9 cellular contexts compared by ENCODE assay signal in genomic region chr6:6694825-6695710, GRCh38.
DNase-seq lines count a peak whose midpoint lies in the region; ATAC-seq and TF ChIP-seq lines count a peak whose summit lies in the region.
"Had no signal": no experiment of that assay in that cellular context is flagged by ENCODE, and none has a peak within 500 bp of the region (broad histone marks: within the 10 kb centered on the region; RNA-seq: fewer than 3 reads in every experiment).

No MANE protein-coding gene starts in this region.

- WGBS in gastroesophageal sphincter (ENCODE audit: low coverage in 1 of 2), 2 donors: 38 to 48% methylated on average over 3 to 7 of the region's 21 CpGs
- no CpG with 5 or more reads among the region's 21 CpGs for WGBS in trophoblast cell (ENCODE audit: extremely low coverage, insufficient coverage, insufficient read length)

- peaks cover 3% of the 10 kb centered on the region for H3K27me3 ChIP-seq in NT2/D1 (ENCODE audit: insufficient read depth, insufficient read length)
- no peaks in the 10 kb centered on the region for H3K27me3 ChIP-seq in gastroesophageal sphincter
- no peaks in the 10 kb centered on the region for H3K27me3 ChIP-seq in trophoblast cell (ENCODE audit: insufficient read depth, low read length)

- H2BK120ac ChIP-seq in trophoblast cell (ENCODE audit: insufficient read depth, low read length, poor library complexity): no peak overlapping the region

- DNase-seq in D341Med (ENCODE audit: low spot score) (peak; percentile 68), NT2/D1 (ENCODE audit: low read depth, low spot score) (peak; percentile 74), trophoblast cell (peak in 1 of 2 donors; percentile 52), NCI-H2081 treated with DMSO at 0.1 percent for 48 hours (lab: John Stamatoyannopoulos, UW) (no peak), SK-N-DZ (ENCODE audit: low spot score) (no peak)
- DNase-seq in effector memory CD8-positive, alpha-beta T cell: no peak
- DNase-seq: activated CD4-positive, alpha-beta T cell treated with anti-CD3 and anti-CD28 coated beads for 4 hours had no signal

- peak overlapping the region in 3 of 4 donors; percentile 64 to 81 (median 71) for H3K27ac ChIP-seq in gastroesophageal sphincter
- H3K27ac ChIP-seq in trophoblast cell (ENCODE audit: low read depth, low read length): no peak overlapping the region

- no peak for TF ChIP-seq POLR2A in gastroesophageal sphincter (IDR thresholded peaks at IDR 0.05)

- H3K4me2 ChIP-seq in trophoblast cell (ENCODE audit: low read length): no peak overlapping the region

- no peak overlapping the region for H2BK12ac ChIP-seq in trophoblast cell (ENCODE audit: low read length)

- H3K9ac ChIP-seq in NT2/D1 (ENCODE audit: insufficient read length, low read depth): peak overlapping the region; percentile 21
- no peak overlapping the region for H3K9ac ChIP-seq in trophoblast cell (ENCODE audit: low read length)

- H3K9me3 ChIP-seq in NT2/D1 (ENCODE audit: insufficient read depth, low read length): peaks cover 7% of the 10 kb centered on the region; the same call in 1 of the 2 replicates
- H3K9me3 ChIP-seq in gastroesophageal sphincter: peaks cover 0 to 9% (median 0%) of the 10 kb centered on the region in 3 donors
- H3K9me3 ChIP-seq in trophoblast cell (ENCODE audit: insufficient read depth, low read depth, low read length): peaks cover 7% of the 10 kb centered on the region

- no peaks in the 10 kb centered on the region for H3K79me2 ChIP-seq in trophoblast cell (ENCODE audit: control insufficient read depth, insufficient read depth, low read length, poor library complexity)

- no peak for TF ChIP-seq CTCF in gastroesophageal sphincter (IDR thresholded peaks at IDR 0.05)

- H4K8ac ChIP-seq in trophoblast cell (ENCODE audit: low read depth, low read length): no peak overlapping the region

- no peak overlapping the region for H4K91ac ChIP-seq in trophoblast cell (ENCODE audit: low read depth, low read length)

- H3K36me3 Mint-ChIP-seq in effector memory CD8-positive, alpha-beta T cell (ENCODE audit: insufficient read depth): peaks cover 2% of the 10 kb centered on the region

- H4K12ac ChIP-seq in trophoblast cell (ENCODE audit: low read depth, low read length): no peak overlapping the region

- H3K4me1 Mint-ChIP-seq in effector memory CD8-positive, alpha-beta T cell (ENCODE audit: low read depth in 2 of 2): peaks cover 0 to 3% of the 10 kb centered on the region in 2 donors

- H3K4me3 Mint-ChIP-seq in effector memory CD8-positive, alpha-beta T cell: no peak overlapping the region

- no peak for TF ChIP-seq EP300 in gastroesophageal sphincter (IDR thresholded peaks at IDR 0.05)

- no peak overlapping the region for H3K18ac ChIP-seq in trophoblast cell (ENCODE audit: low read length)

- H3K4me1 ChIP-seq in NT2/D1 (ENCODE audit: insufficient read depth, insufficient read length) (peaks cover 1% of the 10 kb centered on the region), gastroesophageal sphincter (peaks cover 3 to 44% (median 22%) of the 10 kb centered on the region in 3 donors), trophoblast cell (ENCODE audit: control insufficient read depth in 1 of 2, insufficient read depth in 2 of 2, low read length in 2 of 2) (peaks cover 0 to 1% of the 10 kb centered on the region in 2 experiments)

- H3K4me3 ChIP-seq in NT2/D1 (ENCODE audit: insufficient read length, low read depth) (peak overlapping the region; percentile 6), gastroesophageal sphincter (no peak overlapping the region), trophoblast cell (ENCODE audit: low read depth, low read length) (no peak overlapping the region)

- H2BK5ac ChIP-seq in trophoblast cell (ENCODE audit: low read depth, low read length, poor library complexity): no peak overlapping the region

- H2AFZ ChIP-seq in trophoblast cell (ENCODE audit: insufficient read depth, low read length, poor library complexity): peak overlapping the region; percentile 15

- no peaks in the 10 kb centered on the region for H3K9me3 Mint-ChIP-seq in effector memory CD8-positive, alpha-beta T cell

- ATAC-seq in gastroesophageal sphincter (peak; percentile 52), GM19351 (IDR thresholded peaks at IDR 0.05; ENCODE audit: unreplicated experiment) (no peak)
- no peak for ATAC-seq in effector memory CD8-positive, alpha-beta T cell (replicated peaks)

- H3K14ac ChIP-seq in trophoblast cell (ENCODE audit: low read length): no peak overlapping the region

- H2AK5ac ChIP-seq in trophoblast cell (ENCODE audit: low read length): no peak overlapping the region

- no peaks in the 10 kb centered on the region for H3K79me1 ChIP-seq in trophoblast cell (ENCODE audit: low read length)

- no peak overlapping the region for H3K23ac ChIP-seq in trophoblast cell (ENCODE audit: low read length)

- no peak overlapping the region for H3K27ac Mint-ChIP-seq in effector memory CD8-positive, alpha-beta T cell

- H3K4ac ChIP-seq in trophoblast cell (ENCODE audit: low read depth, low read length): no peak overlapping the region

- H3K36me3 ChIP-seq in NT2/D1 (ENCODE audit: insufficient read depth, insufficient read length, low read length): no peaks in the 10 kb centered on the region
- no peaks in the 10 kb centered on the region for H3K36me3 ChIP-seq in gastroesophageal sphincter
- no peaks in the 10 kb centered on the region for H3K36me3 ChIP-seq in trophoblast cell (ENCODE audit: control insufficient read depth in 1 of 2, insufficient read depth in 2 of 2, low read length in 2 of 2)

- H3K27me3 Mint-ChIP-seq in effector memory CD8-positive, alpha-beta T cell: peaks cover 18 to 44% of the 10 kb centered on the region in 2 donors

Comparison
In these comparisons a context has a peak if more than half of its experiments do, and no peak if none do; other contexts are left out.
1. DNase-seq: peak in D341Med (single experiment) and NT2/D1 (single experiment); none in NCI-H2081 treated with DMSO at 0.1 percent for 48 hours (single experiment), SK-N-DZ (single experiment) and effector memory CD8-positive, alpha-beta T cell (0 of 3).